In the genomic region with DNA sequence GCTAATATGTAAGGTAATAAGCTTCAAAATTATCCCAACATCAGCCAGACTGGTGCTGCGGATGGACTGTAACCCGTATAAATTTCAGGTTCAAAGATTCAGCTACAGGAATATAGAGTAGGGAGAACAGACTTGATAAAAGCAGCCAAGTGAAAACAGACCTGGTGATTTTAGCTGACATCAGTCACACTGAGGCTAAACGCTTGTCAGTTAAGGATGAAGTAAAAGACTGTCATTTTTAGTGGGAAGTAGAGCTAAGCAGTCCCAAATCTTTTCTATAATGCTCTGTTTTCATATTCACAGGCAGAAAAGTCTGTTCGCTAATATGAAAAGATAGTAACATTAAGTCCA, we compare ENCODE assay signal across 11 cellular contexts. TPM values are rescaled to one million over a fixed set of nuclear protein-coding genes. Genes with fewer than 3 reads are reported as not detected.
A peak's percentile ranks its signal among the peaks of the same experiment; 100 is the strongest.
DNase-seq lines count a peak whose midpoint lies in the region; ATAC-seq, FAIRE-seq and TF ChIP-seq lines count a peak whose summit lies in the region.
"Had no signal": no experiment of that assay in that cellular context is flagged by ENCODE, and none has a peak within 500 bp of the region (broad histone marks: within the 10 kb centered on the region; RNA-seq: fewer than 3 reads in every experiment).

No MANE protein-coding gene starts in this region.

- H3K4me3 ChIP-seq in kidney (ENCODE audit: low read length in 2 of 2) = peak overlapping the region; percentile 3 to 7
- H3K4me3 ChIP-seq in skeletal muscle satellite cell (ENCODE audit: low read length) = no peak overlapping the region

- peak overlapping the region in 4 of 5 experiments; percentile 5 to 77 (median 70) for H3K4me3 Mint-ChIP-seq in brain
- H3K4me3 Mint-ChIP-seq: activated B cell treated with CpG ODN at 0.5 μM for 24 hours had no signal

- no peaks in the 10 kb centered on the region for H3K36me3 ChIP-seq in kidney (ENCODE audit: control insufficient read depth in 1 of 2, insufficient read depth in 2 of 2, low read length in 2 of 2)
- H3K36me3 ChIP-seq in skeletal muscle satellite cell (ENCODE audit: insufficient read depth, low read length) = no peaks in the 10 kb centered on the region

- peak overlapping the region in 4 of 5 experiments; percentile 81 to 92 (median 88) for H3K27ac Mint-ChIP-seq in brain
- H3K27ac Mint-ChIP-seq: activated B cell treated with CpG ODN at 0.5 μM for 24 hours had no signal

- peak overlapping the region; percentile 70 for H3K4me2 ChIP-seq in skeletal muscle satellite cell (ENCODE audit: low read length)

- no peaks in the 10 kb centered on the region for H3K27me3 ChIP-seq in skeletal muscle satellite cell (ENCODE audit: control insufficient read depth, insufficient read depth, low read length)

- H3K4me1 Mint-ChIP-seq in brain = peaks cover 43% of the 10 kb centered on the region
- H3K4me1 Mint-ChIP-seq: activated B cell treated with CpG ODN at 0.5 μM for 24 hours had no signal

- H3K36me3 Mint-ChIP-seq in brain = no peaks in the 10 kb centered on the region

- H3K9me3 ChIP-seq in kidney (ENCODE audit: control insufficient read depth in 1 of 2, low read length in 2 of 2) (no peaks in the 10 kb centered on the region), skeletal muscle satellite cell (replicated peaks; ENCODE audit: low read length) (no peaks in the 10 kb centered on the region)

- peaks cover 10 to 23% of the 10 kb centered on the region in 2 donors for H3K4me1 ChIP-seq in kidney (ENCODE audit: control insufficient read depth in 1 of 2, insufficient read depth in 1 of 2, low read depth in 1 of 2, low read length in 2 of 2)
- H3K4me1 ChIP-seq in skeletal muscle satellite cell (ENCODE audit: control insufficient read depth, insufficient read depth, low read length) = peaks cover 44% of the 10 kb centered on the region

- no peaks in the 10 kb centered on the region for H3K27me3 Mint-ChIP-seq in brain

- ATAC-seq in HG03432 (IDR thresholded peaks at IDR 0.05; ENCODE audit: unreplicated experiment) (no peak), GM21360 (IDR thresholded peaks at IDR 0.05; ENCODE audit: unreplicated experiment) (no peak), HG03469 (IDR thresholded peaks at IDR 0.05; ENCODE audit: unreplicated experiment) (no peak)

- DNase-seq in DMS 273 treated with DMSO at 0.1 percent for 48 hours (lab: John Stamatoyannopoulos, UW) (peak; percentile 17), kidney (no peak), AG08395 (ENCODE audit: low spot score) (no peak)
- DNase-seq: activated B cell treated with CpG ODN at 0.5 μM for 24 hours; activated effector memory CD4-positive, alpha-beta T cell treated with anti-CD3 and anti-CD28 coated beads, Interleukin-2, amount 50 U/mL, for 16 hours; effector CD8-positive, alpha-beta T cell had no signal

- TF ChIP-seq CTCF in brain (conservative IDR thresholded peaks at IDR 0.05) = no peak
- TF ChIP-seq CTCF in kidney (IDR thresholded peaks at IDR 0.05; ENCODE audit: borderline replicate concordance, extremely low read depth, insufficient read depth) = no peak

- no peaks in the 10 kb centered on the region for H3K9me3 Mint-ChIP-seq in brain
- H3K9me3 Mint-ChIP-seq: activated B cell treated with CpG ODN at 0.5 μM for 24 hours had no signal

- H3K27ac ChIP-seq in kidney (ENCODE audit: low read depth in 2 of 2, low read length in 2 of 2) = peak overlapping the region; percentile 59 to 73

- FAIRE-seq in kidney (lab: Jason Lieb, UNC) = no peak

- H3K9ac ChIP-seq in kidney (ENCODE audit: low read length in 2 of 2) (peak overlapping the region; percentile 15 to 30), skeletal muscle satellite cell (ENCODE audit: low read depth, low read length) (peak overlapping the region; percentile 60)

- intact Hi-C loops in kidney (cut with DNase I) = no loop called here

RNA-seq across cellular contexts. Expression of gene CMTM4, which starts 35.4 kb away (rescaled TPM):
- polyA plus RNA-seq in brain (ENCODE audit: insufficient read depth, low read depth, low replicate concordance) (34.3 TPM), kidney (ENCODE audit: insufficient read depth, low read depth, low replicate concordance) (43.2 TPM)
- 82.2 TPM for total RNA-seq in kidney
- 15.2 and 18.6 TPM in 2 replicates for total RNA-seq in skeletal muscle satellite cell (2012; rRNA removed)

RNA-seq across cellular contexts. Expression of gene CMTM3, which starts 56.7 kb away (rescaled TPM):
- 32.5 TPM for polyA plus RNA-seq in brain (ENCODE audit: insufficient read depth, low read depth, low replicate concordance)
- total RNA-seq in kidney = 22.9 TPM
- 13.8 TPM for polyA plus RNA-seq in kidney (ENCODE audit: insufficient read depth, low read depth, low replicate concordance)
- 10.4 and 19.0 TPM in 2 replicates for total RNA-seq in skeletal muscle satellite cell (2012; rRNA removed)
